ENCODE assay signal across 28 cellular contexts in the genomic region with DNA sequence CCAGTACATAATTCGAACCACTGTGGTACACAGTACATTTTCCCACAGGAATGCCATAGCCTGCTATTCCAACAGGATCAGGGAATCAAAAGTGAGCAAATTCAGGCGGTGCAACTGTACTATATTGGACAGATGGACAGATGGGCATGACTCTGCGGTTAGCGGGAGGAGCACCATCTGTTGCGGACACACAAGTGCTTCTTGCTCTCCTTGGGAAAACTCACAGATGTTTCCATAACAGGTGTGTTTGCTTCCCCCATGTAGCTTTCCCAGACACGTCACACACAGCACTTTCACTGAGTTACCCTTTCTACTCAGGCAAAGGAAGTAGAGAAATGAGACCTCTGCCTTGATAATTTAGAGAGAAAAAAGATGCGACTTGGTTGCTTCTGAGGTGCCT.
DNase-seq lines count a peak whose midpoint lies in the region; FAIRE-seq and TF ChIP-seq lines count a peak whose summit lies in the region.
"Had no signal": no experiment of that assay in that cellular context is flagged by ENCODE, and none has a peak within 500 bp of the region (broad histone marks: within the 10 kb centered on the region; RNA-seq: fewer than 3 reads in every experiment).

No MANE protein-coding gene starts in this region.

- FAIRE-seq in GM12891 (lab: Jason Lieb, UNC) = no peak
- FAIRE-seq: bronchial epithelial cell, colon, GM19239 had no signal

- H3K27ac ChIP-seq in neural progenitor cell = no peak overlapping the region
- H3K27ac ChIP-seq in coronary artery = no peak overlapping the region
- H3K27ac ChIP-seq: gastroesophageal sphincter, testis had no signal

- H3K4me1 ChIP-seq in skeletal muscle satellite cell (ENCODE audit: control insufficient read depth, insufficient read depth, low read length) (peaks cover 25% of the 10 kb centered on the region), neural progenitor cell (no peaks in the 10 kb centered on the region)
- H3K4me1 ChIP-seq: gastroesophageal sphincter, testis had no signal

- TF ChIP-seq CTCF in neural progenitor cell (IDR thresholded peaks at IDR 0.05) (no peak), coronary artery (IDR thresholded peaks at IDR 0.05) (no peak)

- no peaks in the 10 kb centered on the region for H4K20me1 ChIP-seq in neural progenitor cell (ENCODE audit: low read depth)

- H3F3A ChIP-seq in neural progenitor cell (ENCODE audit: low read depth) = no peaks in the 10 kb centered on the region

- H3K27ac Mint-ChIP-seq in neural progenitor cell = no peak overlapping the region
- H3K27ac Mint-ChIP-seq: activated naive CD8-positive, alpha-beta T cell; GM23338; HFFc6; natural killer cell treated with Interleukin-12 subunit alpha and Interleukin-12 subunit beta and Interleukin-15 and Interleukin-18, amount 100 ng/mL, for 72 hours; stimulated activated naive CD8-positive, alpha-beta T cell treated with anti-CD3 and anti-CD28 coated beads, Interleukin-15, Interleukin-2, amounts not matched to agents 100 ng/mL and 50 ng/mL, for 24 hours had no signal

- H3K4me3 Mint-ChIP-seq in neural progenitor cell = no peak overlapping the region
- H3K4me3 Mint-ChIP-seq: activated naive CD8-positive, alpha-beta T cell; GM23338; HFFc6; natural killer cell treated with Interleukin-12 subunit alpha and Interleukin-12 subunit beta and Interleukin-15 and Interleukin-18, amount 100 ng/mL, for 72 hours; stimulated activated naive CD8-positive, alpha-beta T cell treated with anti-CD3 and anti-CD28 coated beads, Interleukin-15, Interleukin-2, amounts not matched to agents 100 ng/mL and 50 ng/mL, for 24 hours had no signal

- H3K36me3 ChIP-seq in skeletal muscle satellite cell (ENCODE audit: insufficient read depth, low read length) = no peaks in the 10 kb centered on the region
- no peaks in the 10 kb centered on the region for H3K36me3 ChIP-seq in neural progenitor cell
- H3K36me3 ChIP-seq: gastroesophageal sphincter had no signal

- no peaks in the 10 kb centered on the region for H3K4me1 Mint-ChIP-seq in neural progenitor cell
- H3K4me1 Mint-ChIP-seq: GM23338 had no signal

- H3K9me3 ChIP-seq in skeletal muscle satellite cell (replicated peaks; ENCODE audit: low read length) (no peaks in the 10 kb centered on the region), neural progenitor cell (ENCODE audit: low read depth) (no peaks in the 10 kb centered on the region)
- H3K9me3 ChIP-seq: Caco-2, gastroesophageal sphincter, testis had no signal

- H3K36me3 Mint-ChIP-seq in neural progenitor cell = no peaks in the 10 kb centered on the region
- H3K36me3 Mint-ChIP-seq: activated naive CD8-positive, alpha-beta T cell; natural killer cell treated with Interleukin-12 subunit alpha and Interleukin-12 subunit beta and Interleukin-15 and Interleukin-18, amount 100 ng/mL, for 72 hours had no signal

- TF ChIP-seq POLR2A in GM12891 (IDR thresholded peaks at IDR 0.05; ENCODE audit: low read depth, low read length) = no peak

- H3K9me3 Mint-ChIP-seq in neural progenitor cell = no peaks in the 10 kb centered on the region
- H3K9me3 Mint-ChIP-seq: GM23338; HFFc6; natural killer cell treated with Interleukin-12 subunit alpha and Interleukin-12 subunit beta and Interleukin-15 and Interleukin-18, amount 100 ng/mL, for 72 hours; stimulated activated naive CD8-positive, alpha-beta T cell treated with anti-CD3 and anti-CD28 coated beads, Interleukin-15, Interleukin-2, amounts not matched to agents 100 ng/mL and 50 ng/mL, for 24 hours had no signal

- DNase-seq in NCI-H1694 (lab: John Stamatoyannopoulos, UW) (peak; percentile 17), NCI-H524 (lab: John Stamatoyannopoulos, UW) (peak; percentile 95 to 99), cerebellar cortex (ENCODE audit: low spot score) (peak; percentile 76), GM12891 (ENCODE audit: insufficient read length, low spot score) (no peak), neural progenitor cell (ENCODE audit: low spot score) (no peak), coronary artery (ENCODE audit: low spot score) (no peak), NCI-H1105 (lab: John Stamatoyannopoulos, UW) (no peak)
- DNase-seq: activated CD4-positive, alpha-beta T cell treated with anti-CD3 and anti-CD28 coated beads for 4 hours; activated T-cell treated with anti-CD3 and anti-CD28 coated beads for 4 hours; Caco-2; effector CD4-positive, alpha-beta T cell; HFFc6; hippocampal formation; NCI-H2081; SIG-M5; stimulated activated CD4-positive, alpha-beta T cell treated with anti-CD3 and anti-CD28 coated beads, Interleukin-1b, Interleukin-23, amount 100 ng/mL, for 48 hours; testis had no signal

- H3K27me3 ChIP-seq in skeletal muscle satellite cell (ENCODE audit: control insufficient read depth, insufficient read depth, low read length) (no peaks in the 10 kb centered on the region), neural progenitor cell (no peaks in the 10 kb centered on the region)
- H3K27me3 ChIP-seq: gastroesophageal sphincter, testis had no signal

- H3K79me2 ChIP-seq in neural progenitor cell (ENCODE audit: low read depth) = no peaks in the 10 kb centered on the region

- H3K4me2 ChIP-seq in skeletal muscle satellite cell (ENCODE audit: low read length) (no peak overlapping the region), neural progenitor cell (no peak overlapping the region)
- H3K4me2 ChIP-seq: GM23338, smooth muscle cell had no signal

- H3K4me3 ChIP-seq in skeletal muscle satellite cell (ENCODE audit: low read length) = no peak overlapping the region
- no peak overlapping the region for H3K4me3 ChIP-seq in neural progenitor cell
- no peak overlapping the region for H3K4me3 ChIP-seq in coronary artery
- H3K4me3 ChIP-seq: gastroesophageal sphincter, GM23338, lung, smooth muscle cell, testis had no signal

- H3K9ac ChIP-seq in skeletal muscle satellite cell (ENCODE audit: low read depth, low read length) (peak overlapping the region; percentile 41), neural progenitor cell (no peak overlapping the region)

- no peaks in the 10 kb centered on the region for H3K27me3 Mint-ChIP-seq in neural progenitor cell (ENCODE audit: insufficient read depth, low read depth)

- no peak overlapping the region for H2AFZ ChIP-seq in neural progenitor cell (replicated peaks)
- H2AFZ ChIP-seq: GM23338 had no signal

TF ChIP-seq in GM12891, 5 proteins besides CTCF, POLR2A, EP300 and RAD21:
- TF ChIP-seq POLR2AphosphoS5 (IDR thresholded peaks at IDR 0.05; ENCODE audit: low read depth, low read length) (no peak), POU2F2 (IDR thresholded peaks at IDR 0.05; ENCODE audit: low read depth, low read length) (no peak), SPI1 (IDR thresholded peaks at IDR 0.05; ENCODE audit: low read depth, low read length) (no peak), TAF1 (IDR thresholded peaks at IDR 0.05; ENCODE audit: low read depth, low read length) (no peak), PAX5 (IDR thresholded peaks at IDR 0.05; ENCODE audit: insufficient read depth, low read length, severe bottlenecking) (no peak)
TF ChIP-seq in GM12891: peak in this region for 0.

Comparison
In these comparisons a context has a peak if more than half of its experiments do, and no peak if none do; other contexts are left out.
1. DNase-seq: peak in NCI-H1694 (single experiment), NCI-H524 (2 of 2) and cerebellar cortex (single experiment); none in GM12891 (single experiment), neural progenitor cell (single experiment), coronary artery (single experiment) and NCI-H1105 (single experiment).